Comparison of ENCODE assay signal across 17 cellular contexts in the genomic region with DNA sequence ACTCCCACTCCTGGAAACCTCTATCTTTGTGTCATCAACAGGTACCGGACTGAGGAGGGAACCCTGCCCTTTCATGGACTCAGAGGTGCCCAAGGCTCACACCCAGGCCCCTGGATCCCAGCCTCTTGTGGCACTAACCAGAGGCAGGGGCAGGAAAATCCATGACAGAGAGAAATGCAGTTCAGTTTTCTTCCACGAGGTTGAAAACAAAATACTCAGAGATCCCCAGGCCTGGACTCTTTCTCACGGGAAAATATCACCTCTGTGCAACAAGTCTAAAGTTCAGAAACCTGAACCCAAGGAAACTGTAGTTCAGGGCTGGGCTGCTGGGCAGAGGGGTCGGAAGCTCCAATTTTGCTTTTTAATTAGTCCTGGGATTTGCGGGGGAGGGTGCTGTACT. TPM values are rescaled to one million over a fixed set of nuclear protein-coding genes. Genes with fewer than 3 reads are reported as not detected.
"Had no signal": no experiment of that assay in that cellular context is flagged by ENCODE, and none has a peak within 500 bp of the region (broad histone marks: within the 10 kb centered on the region; RNA-seq: fewer than 3 reads in every experiment).

No MANE protein-coding gene starts in this region.

- H3K9me3 Mint-ChIP-seq: activated CD4-positive, alpha-beta T cell treated with anti-CD3 and anti-CD28 coated beads, Interleukin-2, amount 10 ng/mL, durations not matched to agents 7 days and 5 days; nephron progenitor cell; stimulated activated naive CD8-positive, alpha-beta T cell treated with anti-CD3 and anti-CD28 coated beads, Interleukin-15, Interleukin-2, amounts not matched to agents 100 ng/mL and 50 ng/mL, for 24 hours; T-helper 2 cell treated with Interferon-gamma antibody and Interleukin-4, amounts not matched to agents 5 μg/mL and 100 μg/mL, for 36 hours had no signal

- H3K27me3 ChIP-seq: body of pancreas, ovary, sigmoid colon had no signal

- H3K4me3 Mint-ChIP-seq: activated CD4-positive, alpha-beta T cell treated with anti-CD3 and anti-CD28 coated beads, Interleukin-2, amount 10 ng/mL, durations not matched to agents 7 days and 5 days; activated naive CD8-positive, alpha-beta T cell; stimulated activated naive CD8-positive, alpha-beta T cell treated with anti-CD3 and anti-CD28 coated beads, Interleukin-15, Interleukin-2, amounts not matched to agents 100 ng/mL and 50 ng/mL, for 24 hours; T-helper 2 cell treated with Interferon-gamma antibody and Interleukin-4, amounts not matched to agents 5 μg/mL and 100 μg/mL, for 36 hours had no signal

- H3K27ac ChIP-seq: body of pancreas, ovary, spleen, suprapubic skin had no signal

- H3K9me3 ChIP-seq: body of pancreas, gastroesophageal sphincter, heart right ventricle, ovary, sigmoid colon, spleen, suprapubic skin had no signal

- H3K4me3 ChIP-seq: body of pancreas had no signal

- H3K36me3 Mint-ChIP-seq: activated naive CD8-positive, alpha-beta T cell had no signal

- ATAC-seq: body of pancreas had no signal

- DNase-seq: activated CD4-positive, alpha-beta T cell treated with anti-CD3 and anti-CD28 coated beads, Interleukin-2, amount 10 ng/mL, durations not matched to agents 7 days and 5 days; activated gamma-delta T cell treated with Interleukin-2 at 50 U/mL for 16 hours; amniotic stem cell; cerebellar nuclear complex; nephron progenitor cell; sigmoid colon; spleen had no signal

- H3K27ac Mint-ChIP-seq: activated CD4-positive, alpha-beta T cell treated with anti-CD3 and anti-CD28 coated beads, Interleukin-2, amount 10 ng/mL, durations not matched to agents 7 days and 5 days; activated naive CD8-positive, alpha-beta T cell; nephron progenitor cell; stimulated activated naive CD8-positive, alpha-beta T cell treated with anti-CD3 and anti-CD28 coated beads, Interleukin-15, Interleukin-2, amounts not matched to agents 100 ng/mL and 50 ng/mL, for 24 hours; T-helper 2 cell treated with Interferon-gamma antibody and Interleukin-4, amounts not matched to agents 5 μg/mL and 100 μg/mL, for 36 hours had no signal

- H3K36me3 ChIP-seq: gastroesophageal sphincter, heart right ventricle, ovary, sigmoid colon, spleen, suprapubic skin had no signal

RNA-seq across cellular contexts. Expression of a gene that starts 21.4 kb away (rescaled TPM):
- total RNA-seq: activated CD4-positive, alpha-beta T cell treated with anti-CD3 and anti-CD28 coated beads, Interleukin-2, amount 10 ng/mL, durations not matched to agents 7 days and 5 days; body of pancreas; dermis microvascular lymphatic vessel endothelial cell; gastroesophageal sphincter; ovary; sigmoid colon; spleen; ureter had no signal

RNA-seq across cellular contexts. Expression of a gene that starts 35.4 kb away (rescaled TPM):
- total RNA-seq: dermis microvascular lymphatic vessel endothelial cell had no signal
